Comparison of ENCODE assay signal across 20 cellular contexts in genomic region chr2:145040433-145040832, GRCh38.
A peak's percentile ranks its signal among the peaks of the same experiment; 100 is the strongest.
DNase-seq lines count a peak whose midpoint lies in the region; ATAC-seq, FAIRE-seq and TF ChIP-seq lines count a peak whose summit lies in the region.
"Had no signal": no experiment of that assay in that cellular context is flagged by ENCODE, and none has a peak within 500 bp of the region (broad histone marks: within the 10 kb centered on the region; RNA-seq: fewer than 3 reads in every experiment).

No MANE protein-coding gene starts in this region.

- no peaks in the 10 kb centered on the region for H3K27me3 ChIP-seq in PC-3 (ENCODE audit: low read length)
- H3K27me3 ChIP-seq in heart right ventricle: no peaks in the 10 kb centered on the region

- no peak overlapping the region for H3K9ac ChIP-seq in PC-3 (ENCODE audit: low read length)
- H3K9ac ChIP-seq: KMS-11 had no signal

- H3K4me1 ChIP-seq in PC-3 (ENCODE audit: insufficient read depth, low read length) (peaks cover 30% of the 10 kb centered on the region), heart right ventricle (peaks cover 0 to 11% (median 0%) of the 10 kb centered on the region in 9 donors)

- peak; percentile 24 for DNase-seq in PC-3
- peak; percentile 62 for DNase-seq in choroid plexus epithelial cell (ENCODE audit: low read depth)
- no peak for DNase-seq in frontal cortex (ENCODE audit: low spot score in 2 of 2)
- DNase-seq in stromal cell of bone marrow (ENCODE audit: low read depth): peak; percentile 67
- no peak for DNase-seq in heart right ventricle
- no peak for DNase-seq in medulla oblongata (ENCODE audit: extremely low spot score)
- DNase-seq: CD4-positive, CD25-positive, alpha-beta regulatory T cell; EL; GF-D8; NCI-H1417; NCI-H1694 treated with DMSO at 0.1 percent for 48 hours; NCI-H2081 treated with DMSO at 0.1 percent for 48 hours; NCI-H2171 treated with DMSO at 0.1 percent for 48 hours; NCI-H524 treated with DMSO at 0.1 percent for 48 hours; NCI-H82 had no signal

- no peak overlapping the region for H3K27ac ChIP-seq in PC-3 (ENCODE audit: low read length)
- no peak overlapping the region for H3K27ac ChIP-seq in heart right ventricle
- H3K27ac ChIP-seq: KMS-11 had no signal

- H3F3A ChIP-seq in PC-3 (ENCODE audit: low read length, unreplicated experiment): no peaks in the 10 kb centered on the region

- no peaks in the 10 kb centered on the region for H4K20me1 ChIP-seq in PC-3 (ENCODE audit: low read length)

- H3K36me3 ChIP-seq in PC-3 (ENCODE audit: low read depth, low read length): no peaks in the 10 kb centered on the region
- H3K36me3 ChIP-seq in heart right ventricle: no peaks in the 10 kb centered on the region

- no peak overlapping the region for H3K4me2 ChIP-seq in PC-3 (ENCODE audit: low read length)
- H3K4me2 ChIP-seq: KMS-11 had no signal

- H3K4me3 ChIP-seq in PC-3 (ENCODE audit: low read length) (no peak overlapping the region), choroid plexus epithelial cell (ENCODE audit: low read depth, low read length) (no peak overlapping the region), heart right ventricle (no peak overlapping the region)

- CTCF ChIA-PET in PC-3 (lab: Charles Lee): no interaction called here

- H3K9me3 ChIP-seq in PC-3 (ENCODE audit: low read length): no peaks in the 10 kb centered on the region
- H3K9me3 ChIP-seq in heart right ventricle: no peaks in the 10 kb centered on the region

- H3K79me2 ChIP-seq in PC-3 (ENCODE audit: low read length): no peaks in the 10 kb centered on the region

- FAIRE-seq in frontal cortex (lab: Jason Lieb, UNC): peak; percentile 51
- FAIRE-seq: H1, HTR-8/SVneo had no signal

- TF ChIP-seq CTCF in PC-3 (conservative IDR thresholded peaks at IDR 0.05; ENCODE audit: low read depth, low read length) (no peak), choroid plexus epithelial cell (conservative IDR thresholded peaks at IDR 0.05; ENCODE audit: low read depth, low read length) (no peak), heart right ventricle (IDR thresholded peaks at IDR 0.05) (no peak)

- 68 to 94% methylated on average over 1 of the region's 1 CpG for WGBS in heart right ventricle, 2 donors

- intact Hi-C loops in PC-3 (cut with micrococcal nuclease): loop anchor here (2.0 to 10.0 kb wide), 2 partner anchors 28 to 376 kb away; no protein-coding TSS in a partner anchor
- intact Hi-C loops in heart right ventricle (cut with DNase I): no loop called here

- POLR2A ChIA-PET in PC-3 (lab: Charles Lee; ENCODE audit: unreplicated experiment): no interaction called here

- H2AFZ ChIP-seq in PC-3 (ENCODE audit: low read length): no peak overlapping the region

- BruUV-seq in PC-3 (replicated peaks; lab: Mats Ljungman, UMichigan): no TSS peak

- H3K9me2 ChIP-seq in PC-3 (replicated peaks; ENCODE audit: low read length): no peaks in the 10 kb centered on the region

- no peak for ATAC-seq in PC-3
- no peak for ATAC-seq in heart right ventricle
- no peak for ATAC-seq in GM18868 (IDR thresholded peaks at IDR 0.05; ENCODE audit: unreplicated experiment)
- ATAC-seq: HCT116 had no signal

Comparison
In these comparisons a context has a peak if more than half of its experiments do, and no peak if none do; other contexts are left out.
1. DNase-seq: peak in PC-3 (single experiment), choroid plexus epithelial cell (single experiment) and stromal cell of bone marrow (single experiment); none in frontal cortex (0 of 2), heart right ventricle (0 of 2) and medulla oblongata (single experiment).